8 cellular contexts compared by ENCODE assay signal in genomic region chr12:12837025-12837872, GRCh38. TPM values are rescaled to one million over a fixed set of nuclear protein-coding genes. Genes with fewer than 3 reads are reported as not detected.
DNase-seq lines count a peak whose midpoint lies in the region; ATAC-seq and TF ChIP-seq lines count a peak whose summit lies in the region.

No MANE protein-coding gene starts in this region.

- H3K4me3 ChIP-seq in CD8-positive, alpha-beta T cell (ENCODE audit: low read depth, low read length): no peak overlapping the region
- no peak overlapping the region for H3K4me3 ChIP-seq in dorsolateral prefrontal cortex

- peaks cover 23% of the 10 kb centered on the region for H3K36me3 Mint-ChIP-seq in CD8-positive, alpha-beta T cell
- H3K36me3 Mint-ChIP-seq in stimulated activated effector memory CD8-positive, alpha-beta T cell treated with anti-CD3 and anti-CD28 coated beads, Interleukin-12 subunit alpha, Interleukin-12 subunit beta, amount 100 ng/mL, for 72 hours: peaks cover 40% of the 10 kb centered on the region

- peak; percentile 84 for ATAC-seq in CD8-positive, alpha-beta T cell
- ATAC-seq in GM21528 (IDR thresholded peaks at IDR 0.05; ENCODE audit: low FRiP score, unreplicated experiment) (peak; percentile 62), GM18519 (IDR thresholded peaks at IDR 0.05; ENCODE audit: low FRiP score, unreplicated experiment) (no peak)
- ATAC-seq in stimulated activated effector memory CD8-positive, alpha-beta T cell treated with anti-CD3 and anti-CD28 coated beads, Interleukin-12 subunit alpha, Interleukin-12 subunit beta, amount 100 ng/mL, for 72 hours: peak; percentile 99

- H3K27ac ChIP-seq in CD8-positive, alpha-beta T cell (ENCODE audit: low read depth, low read length): no peak overlapping the region
- H3K27ac ChIP-seq in dorsolateral prefrontal cortex: no peak overlapping the region

- no peaks in the 10 kb centered on the region for H3K27me3 Mint-ChIP-seq in CD8-positive, alpha-beta T cell (ENCODE audit: low read depth)

- no peaks in the 10 kb centered on the region for H3K36me3 ChIP-seq in CD8-positive, alpha-beta T cell (ENCODE audit: insufficient read depth, low read length)

- no peaks in the 10 kb centered on the region for H3K9me3 ChIP-seq in CD8-positive, alpha-beta T cell (ENCODE audit: low read length)

- peak; percentile 66 for TF ChIP-seq CTCF in CD8-positive, alpha-beta T cell (IDR thresholded peaks at IDR 0.05)
- peak in 54 of 56 donors; percentile 25 to 66 (median 50) for TF ChIP-seq CTCF in dorsolateral prefrontal cortex (IDR thresholded peaks at IDR 0.05 in 54 of 56, conservative IDR thresholded peaks at IDR 0.05 in 2 of 56; ENCODE audit: low read depth in 1 of 56, partially characterized antibody in 56 of 56)

- peaks cover 23% of the 10 kb centered on the region for H3K4me1 Mint-ChIP-seq in CD8-positive, alpha-beta T cell (ENCODE audit: low read depth)
- peaks cover 12% of the 10 kb centered on the region for H3K4me1 Mint-ChIP-seq in stimulated activated effector memory CD8-positive, alpha-beta T cell treated with anti-CD3 and anti-CD28 coated beads, Interleukin-12 subunit alpha, Interleukin-12 subunit beta, amount 100 ng/mL, for 72 hours

- intact Hi-C loops in CD8-positive, alpha-beta T cell (cut with DNase I, micrococcal nuclease): loop anchor here (1.0 to 5.0 kb wide), 4 partner anchors 50 to 375 kb away; no protein-coding TSS in a partner anchor
- intact Hi-C loops in dorsolateral prefrontal cortex (cut with DNase I): loop anchor here (5.0 to 10.0 kb wide), 2 partner anchors 145 to 378 kb away; no protein-coding TSS in a partner anchor

- H3K27me3 ChIP-seq in CD8-positive, alpha-beta T cell (ENCODE audit: insufficient read depth, low read length): no peaks in the 10 kb centered on the region
- no peaks in the 10 kb centered on the region for H3K27me3 ChIP-seq in dorsolateral prefrontal cortex

- no peaks in the 10 kb centered on the region for H3K9me3 Mint-ChIP-seq in CD8-positive, alpha-beta T cell
- no peaks in the 10 kb centered on the region for H3K9me3 Mint-ChIP-seq in stimulated activated effector memory CD8-positive, alpha-beta T cell treated with anti-CD3 and anti-CD28 coated beads, Interleukin-12 subunit alpha, Interleukin-12 subunit beta, amount 100 ng/mL, for 72 hours

- no peaks in the 10 kb centered on the region for H3K4me1 ChIP-seq in CD8-positive, alpha-beta T cell (ENCODE audit: insufficient read depth, low read length)

- DNase-seq in CD8-positive, alpha-beta T cell: peak in 3 of 7 experiments; percentile 7 to 25 (median 22)
- DNase-seq in NCI-H2029 (lab: John Stamatoyannopoulos, UW) (peak; percentile 13), dorsolateral prefrontal cortex (peak in 2 of 10 donors; percentile 4 to 7), medulla oblongata (ENCODE audit: extremely low spot score) (peak; percentile 39)
- peak; percentile 23 to 26 for DNase-seq in activated CD4-positive, alpha-beta T cell treated with anti-CD3 and anti-CD28 coated beads for 24 hours (ENCODE audit: low read depth in 2 of 2)
- peak in 1 of 2 donors; percentile 55 for DNase-seq in stimulated activated effector memory CD8-positive, alpha-beta T cell treated with anti-CD3 and anti-CD28 coated beads, Interleukin-12 subunit alpha, Interleukin-12 subunit beta, amount 100 ng/mL, for 72 hours (ENCODE audit: low spot score in 2 of 2)

- H3K27ac Mint-ChIP-seq in CD8-positive, alpha-beta T cell: no peak overlapping the region
- peak overlapping the region; percentile 23 for H3K27ac Mint-ChIP-seq in stimulated activated effector memory CD8-positive, alpha-beta T cell treated with anti-CD3 and anti-CD28 coated beads, Interleukin-12 subunit alpha, Interleukin-12 subunit beta, amount 100 ng/mL, for 72 hours

- no peak overlapping the region for H3K4me3 Mint-ChIP-seq in CD8-positive, alpha-beta T cell
- no peak overlapping the region for H3K4me3 Mint-ChIP-seq in stimulated activated effector memory CD8-positive, alpha-beta T cell treated with anti-CD3 and anti-CD28 coated beads, Interleukin-12 subunit alpha, Interleukin-12 subunit beta, amount 100 ng/mL, for 72 hours

- POLR2A ChIA-PET in CD8-positive, alpha-beta T cell (lab: Charles Lee): no interaction called here

- CTCF ChIA-PET in CD8-positive, alpha-beta T cell (lab: Charles Lee): interaction anchor here (0.7 to 2.7 kb wide), 21 partner anchors 9 to 381 kb away, joined by 3 to 22 read pairs (median 4); partner anchors contain the start of gene DDX47

RNA-seq across cellular contexts. Expression of gene DDX47, which starts 24.1 kb away (rescaled TPM):
- 100 to 1,000 TPM; 173 to 174 TPM for total RNA-seq in CD8-positive, alpha-beta T cell
- 10 to 100 TPM; 32.0 to 55.7 (median 42.2) TPM for total RNA-seq in dorsolateral prefrontal cortex

RNA-seq across cellular contexts. Expression of gene APOLD1, which starts 51.8 kb away (rescaled TPM):
- total RNA-seq in CD8-positive, alpha-beta T cell: 1 to 10 TPM; 1.9 to 2.0 TPM
- total RNA-seq in dorsolateral prefrontal cortex: 100 to 1,000 TPM in 1 of 120 experiments, 10 to 100 TPM in 117, 1 to 10 TPM in 2; 8.2 to 102 (median 37.2) TPM

RNA-seq across cellular contexts. Expression of gene GPRC5A, which starts 54.1 kb away (rescaled TPM):
- total RNA-seq in CD8-positive, alpha-beta T cell: not detected
- 10 to 100 TPM in 1 of 120 experiments, 1 to 10 TPM in 51, under 1 TPM in 66, not detected in 2; 0.07 to 26.8 (median 0.88) TPM for total RNA-seq in dorsolateral prefrontal cortex
